In genomic region chr22:50756949-50757491, GRCh38 we compare ENCODE assay signal across 9 cellular contexts. TPM values are rescaled to one million over a fixed set of nuclear protein-coding genes. Genes with fewer than 3 reads are reported as not detected.
A peak's percentile ranks its signal among the peaks of the same experiment; 100 is the strongest.
DNase-seq lines count a peak whose midpoint lies in the region; ATAC-seq, FAIRE-seq and TF ChIP-seq lines count a peak whose summit lies in the region.
"Not testable (repeated sequence)": the region's sequence is repeated elsewhere in the genome, so short reads cannot be mapped to it uniquely, and the experiment has no call there.
"Had no signal": no experiment of that assay in that cellular context is flagged by ENCODE, and none has a peak within 500 bp of the region (broad histone marks: within the 10 kb centered on the region; RNA-seq: fewer than 3 reads in every experiment).

No MANE protein-coding gene starts in this region.

- H3K4me3 Mint-ChIP-seq in T-helper 2 cell treated with Interferon-gamma antibody and Interleukin-4, amounts not matched to agents 5 μg/mL and 100 μg/mL, for 36 hours = peak overlapping the region; percentile 96

- dilution Hi-C loops in endothelial cell of umbilical vein (cut with MboI; ENCODE audit: extremely low pct_ligation_motif_present, low sequenced_read_pairs) = not testable (repeated sequence)

- H3K4me1 Mint-ChIP-seq in T-helper 2 cell treated with Interferon-gamma antibody and Interleukin-4, amounts not matched to agents 5 μg/mL and 100 μg/mL, for 36 hours (ENCODE audit: low read depth) = peaks cover 16% of the 10 kb centered on the region

- not testable (repeated sequence) for H3K9me3 Mint-ChIP-seq in T-helper 2 cell treated with Interferon-gamma antibody and Interleukin-4, amounts not matched to agents 5 μg/mL and 100 μg/mL, for 36 hours

- TF ChIP-seq RAD21 in liver (IDR thresholded peaks at IDR 0.05) = peak in 1 of 2 donors; percentile 14

- not testable (repeated sequence) for H3K36me3 Mint-ChIP-seq in T-helper 2 cell treated with Interferon-gamma antibody and Interleukin-4, amounts not matched to agents 5 μg/mL and 100 μg/mL, for 36 hours (ENCODE audit: low read depth)

- H4K20me1 ChIP-seq in endothelial cell of umbilical vein (replicated peaks; ENCODE audit: control insufficient read depth, extremely low read depth, insufficient read depth, low read length) = not testable (repeated sequence)

- H3K4me2 ChIP-seq in endothelial cell of umbilical vein (ENCODE audit: insufficient read depth, low read length) = peak overlapping the region; percentile 58

- intact Hi-C loops in endothelial cell of umbilical vein (cut with micrococcal nuclease) = not testable (repeated sequence)

- POLR2A ChIA-PET in endothelial cell of umbilical vein (lab: Charles Lee) = interaction anchor here (0.6 kb wide), 1 partner anchor 49 kb away, joined by 7 read pairs; no protein-coding TSS in a partner anchor

- H3K27ac Mint-ChIP-seq in T-helper 2 cell treated with Interferon-gamma antibody and Interleukin-4, amounts not matched to agents 5 μg/mL and 100 μg/mL, for 36 hours = peak overlapping the region; percentile 86

- not testable (repeated sequence) for H3K79me2 ChIP-seq in endothelial cell of umbilical vein (ENCODE audit: control insufficient read depth, insufficient read depth, low read length)

- not testable (repeated sequence) for ATAC-seq in thoracic aorta (ENCODE audit: insufficient number of reproducible peaks, low FRiP score, low read depth)

- not testable (repeated sequence) for H3K9me3 ChIP-seq in endothelial cell of umbilical vein (replicated peaks; ENCODE audit: control insufficient read depth, insufficient read depth, low read length); liver (ENCODE audit: control insufficient read depth in 4 of 4, low read length in 3 of 4); thoracic aorta

- WGBS in liver = 15% methylated on average over 24 of the region's 24 CpGs

- peak; percentile 28 for FAIRE-seq in endothelial cell of umbilical vein (lab: Jason Lieb, UNC)

- H3K27me3 ChIP-seq in endothelial cell of umbilical vein (ENCODE audit: control insufficient read depth in 2 of 2, insufficient read depth in 2 of 2, low read length in 2 of 2); liver (ENCODE audit: control insufficient read depth in 4 of 4, insufficient read depth in 4 of 4, low read length in 3 of 4); thoracic aorta (replicated peaks; ENCODE audit: insufficient read depth): not testable (repeated sequence)

- peaks cover 30% of the 10 kb centered on the region for H3K27me3 Mint-ChIP-seq in T-helper 2 cell treated with Interferon-gamma antibody and Interleukin-4, amounts not matched to agents 5 μg/mL and 100 μg/mL, for 36 hours (ENCODE audit: low read depth)

- TF ChIP-seq CTCF in endothelial cell of umbilical vein (IDR thresholded peaks at IDR 0.05; ENCODE audit: extremely low read depth in 1 of 2, insufficient read depth in 1 of 2, low read depth in 1 of 2, low read length in 2 of 2) = peak in 1 of 2 donors; percentile 23
- not testable (repeated sequence) for TF ChIP-seq CTCF in liver (IDR thresholded peaks at IDR 0.05; ENCODE audit: low read depth, low read length, missing input control); thoracic aorta (IDR thresholded peaks at IDR 0.05)

- H3K36me3 ChIP-seq in endothelial cell of umbilical vein (ENCODE audit: control insufficient read depth in 2 of 2, extremely low read depth in 1 of 2, insufficient read depth in 2 of 2, low read length in 2 of 2); liver (ENCODE audit: control insufficient read depth in 4 of 4, insufficient read depth in 3 of 4, low read depth in 1 of 4, low read length in 3 of 4); thoracic aorta: not testable (repeated sequence)

- BruUV-seq in endothelial cell of umbilical vein (replicated peaks; lab: Mats Ljungman, UMichigan) = not testable (repeated sequence)

- peak overlapping the region; percentile 85 for H2AFZ ChIP-seq in endothelial cell of umbilical vein (ENCODE audit: low read depth, low read length)

- not testable (repeated sequence) for H3K4me1 ChIP-seq in endothelial cell of umbilical vein (ENCODE audit: control insufficient read depth, extremely low read depth, insufficient read depth, low read length); liver (ENCODE audit: control insufficient read depth in 4 of 4, insufficient read depth in 4 of 4, low read length in 3 of 4); thoracic aorta (ENCODE audit: control insufficient read depth in 1 of 2, low read depth in 2 of 2)

- H3K9me1 ChIP-seq in endothelial cell of umbilical vein (replicated peaks; ENCODE audit: control insufficient read depth, extremely low read depth, insufficient read depth, low read length) = not testable (repeated sequence)

- in situ Hi-C loops in G401 (cut with HindIII; ENCODE audit: low sequenced_read_pairs) = not testable (repeated sequence)

- CTCF ChIA-PET in endothelial cell of umbilical vein (lab: Charles Lee) = interaction anchor here (1.2 kb wide), 1 partner anchor 18 kb away, joined by 3 read pairs; no protein-coding TSS in a partner anchor

- not testable (repeated sequence) for TF ChIP-seq POLR2A in endothelial cell of umbilical vein (IDR thresholded peaks at IDR 0.05; ENCODE audit: low read depth, low read length)

- H3K4me3 ChIP-seq in endothelial cell of umbilical vein (replicated peaks in 1 of 3; ENCODE audit: insufficient read depth in 1 of 3, low read depth in 1 of 3, low read length in 3 of 3) (peak overlapping the region; percentile 20 to 58 (median 27)), liver (ENCODE audit: low read depth in 1 of 3, low read length in 3 of 3) (peak overlapping the region; percentile 35 to 56 (median 50)), skin epidermis (peak overlapping the region; percentile 40 to 56 (median 44)), thoracic aorta (peak overlapping the region; percentile 70)

- not testable (repeated sequence) for H3K9ac ChIP-seq in endothelial cell of umbilical vein (replicated peaks; ENCODE audit: extremely low read depth, insufficient read depth, low read length); liver (ENCODE audit: low read depth in 1 of 2, low read length in 2 of 2)

- not testable (repeated sequence) for H3K27ac ChIP-seq in endothelial cell of umbilical vein (ENCODE audit: insufficient read depth, low read depth, low read length); liver (ENCODE audit: low read depth in 1 of 2, low read length in 2 of 2); thoracic aorta
- peak overlapping the region in 18 of 21 experiments; percentile 12 to 78 (median 60) for H3K27ac ChIP-seq in skin epidermis

- DNase-seq in G401 (ENCODE audit: low spot score) (peak; percentile 26), NCI-H1694 (lab: John Stamatoyannopoulos, UW) (peak; percentile 50)
- peak; percentile 38 for DNase-seq in T-helper 2 cell treated with Interferon-gamma antibody and Interleukin-4, amounts not matched to agents 5 μg/mL and 100 μg/mL, for 36 hours (ENCODE audit: low spot score)
- DNase-seq in activated T-helper 9 cell treated with anti-CD3 and anti-CD28 coated beads, Interleukin-2, amount 50 U/mL, for 16 hours (ENCODE audit: low read depth) = peak; percentile 43
- DNase-seq in endothelial cell of umbilical vein (ENCODE audit: low read depth, low spot score); thoracic aorta (ENCODE audit: low spot score): not testable (repeated sequence)

TF ChIP-seq in liver, 16 proteins besides CTCF, POLR2A, EP300 and RAD21:
- peak; percentile 12 for TF ChIP-seq YY1 (IDR thresholded peaks at IDR 0.05)
- TF ChIP-seq RXRA (IDR thresholded peaks at IDR 0.05) = peak in 1 of 2 donors; percentile 3

RNA-seq across cellular contexts. Expression of gene ACR, which starts 19.0 kb away (rescaled TPM):
- not detected in 2 replicates for total RNA-seq in G401 (2014; rRNA removed; shearing (Covaris generic))
- total RNA-seq in endothelial cell of umbilical vein (4.1 and 4.9 TPM in 2 replicates), liver (under 1 TPM; 0.09 to 0.17 TPM), thoracic aorta (not detected)
- polyA plus RNA-seq in endothelial cell of umbilical vein (0.43 and 0.91 TPM in 2 replicates), liver (under 1 TPM; 0.07 to 0.14 TPM)
- polyA plus RNA-seq in endothelial cell of umbilical vein (2011; cell fraction: cytosol; rRNA removed) = 0.21 and 0.25 TPM in 2 replicates
- 4.4 and 4.5 TPM in 2 replicates for polyA plus RNA-seq in endothelial cell of umbilical vein (2011; cell fraction: nucleus; rRNA removed)
- polyA plus RNA-seq in endothelial cell of umbilical vein (2012) = 0.60 and 0.82 TPM in 2 replicates
- polyA minus RNA-seq in endothelial cell of umbilical vein = 1.1 and 3.4 TPM in 2 replicates
- not detected for polyA minus RNA-seq in endothelial cell of umbilical vein (2011; cell fraction: cytosol; rRNA and poly(A)+ RNA removed)
- polyA minus RNA-seq in endothelial cell of umbilical vein (2011; cell fraction: nucleus; rRNA and poly(A)+ RNA removed) = 2.6 and 4.5 TPM in 2 replicates
- total RNA-seq: HT1080 had no signal

RNA-seq across cellular contexts. Expression of gene RABL2B, which starts 26.4 kb away (rescaled TPM):
- total RNA-seq in G401 (2014; rRNA removed; shearing (Covaris generic)) = 21.1 and 24.8 TPM in 2 replicates
- total RNA-seq in endothelial cell of umbilical vein (24.3 and 26.7 TPM in 2 replicates), liver (1 to 10 TPM; 4.2 to 4.5 TPM), thoracic aorta (10 to 100 TPM; 14.7 to 19.9 TPM)
- polyA plus RNA-seq in endothelial cell of umbilical vein (39.8 and 41.8 TPM in 2 replicates), liver (1 to 10 TPM; 6.5 to 6.7 TPM)
- polyA plus RNA-seq in endothelial cell of umbilical vein (2011; cell fraction: cytosol; rRNA removed) = 24.4 and 24.8 TPM in 2 replicates
- polyA plus RNA-seq in endothelial cell of umbilical vein (2011; cell fraction: nucleus; rRNA removed) = 99.1 and 107 TPM in 2 replicates
- polyA plus RNA-seq in endothelial cell of umbilical vein (2012) = 16.7 and 19.5 TPM in 2 replicates
- polyA minus RNA-seq in endothelial cell of umbilical vein = 39.2 and 41.0 TPM in 2 replicates
- polyA minus RNA-seq in endothelial cell of umbilical vein (2011; cell fraction: cytosol; rRNA and poly(A)+ RNA removed) = 3.9 TPM
- polyA minus RNA-seq in endothelial cell of umbilical vein (2011; cell fraction: nucleus; rRNA and poly(A)+ RNA removed) = 19.8 and 34.7 TPM in 2 replicates
